Comparison of ENCODE assay signal across 2 cellular contexts in genomic region chr2:200194746-200195145, GRCh38.
TF ChIP-seq lines count a peak whose summit lies in the region.

No MANE protein-coding gene starts in this region.

TF ChIP-seq in A549, 52 proteins besides CTCF, POLR2A, EP300 and RAD21:
- TF ChIP-seq MAFK (IDR thresholded peaks at IDR 0.05; ENCODE audit: partially characterized antibody) (peak; percentile 72), NR3C1 (IDR thresholded peaks at IDR 0.05) (no peak)

TF ChIP-seq in H1, 55 proteins besides CTCF, POLR2A, EP300 and RAD21:
- TF ChIP-seq CREB1 (IDR thresholded peaks at IDR 0.05) = no peak
- TF ChIP-seq NANOG (IDR thresholded peaks at IDR 0.05; ENCODE audit: insufficient read depth, low read depth, low read length, poor library complexity, severe bottlenecking) = no peak
- no peak for TF ChIP-seq HDAC6 (IDR thresholded peaks at IDR 0.05; ENCODE audit: low read depth, low read length)
- no peak for TF ChIP-seq PHF8 (conservative IDR thresholded peaks at IDR 0.05; ENCODE audit: low read depth, low read length)
- no peak for TF ChIP-seq CHD1 (IDR thresholded peaks at IDR 0.05; ENCODE audit: low read depth, low read length)
- no peak for TF ChIP-seq SRF (IDR thresholded peaks at IDR 0.05; ENCODE audit: low read depth, low read length)
- no peak for TF ChIP-seq CHD7 (IDR thresholded peaks at IDR 0.05; ENCODE audit: insufficient replicate concordance, low read length)
- TF ChIP-seq TAF1 (IDR thresholded peaks at IDR 0.05; ENCODE audit: low read depth, low read length) = no peak
- no peak for TF ChIP-seq GTF2F1 (IDR thresholded peaks at IDR 0.05; ENCODE audit: borderline replicate concordance, low read depth, low read length)
- TF ChIP-seq CHD2 (IDR thresholded peaks at IDR 0.05; ENCODE audit: low read length) = no peak
- TF ChIP-seq SP4 (IDR thresholded peaks at IDR 0.05; ENCODE audit: low read length) = no peak
- TF ChIP-seq POLR2AphosphoS5 (IDR thresholded peaks at IDR 0.05; ENCODE audit: low read depth, low read length) = no peak
- TF ChIP-seq RXRA (IDR thresholded peaks at IDR 0.05; ENCODE audit: insufficient read depth, low read depth, low read length) = no peak
